26 cellular contexts compared by ENCODE assay signal in the genomic region with DNA sequence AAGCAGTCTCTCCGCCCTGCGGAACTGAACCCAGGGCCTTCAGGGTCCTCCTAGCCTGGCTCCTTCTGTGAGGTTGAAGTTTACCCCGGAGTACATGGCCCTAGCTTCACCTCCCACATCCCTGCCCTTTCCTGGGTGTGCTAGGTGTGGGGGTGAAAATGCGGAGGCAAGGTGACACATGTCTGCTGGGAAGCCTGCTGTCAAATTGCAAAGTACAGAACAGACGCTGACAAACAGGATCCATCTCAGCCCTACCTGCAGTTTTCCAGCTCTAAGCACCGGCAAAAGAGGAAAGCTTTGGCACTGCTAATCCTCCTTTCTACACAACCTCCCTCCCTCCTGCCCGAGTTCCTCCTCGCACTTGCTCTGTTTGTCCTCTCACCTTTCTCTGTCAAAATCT. TPM values are rescaled to one million over a fixed set of nuclear protein-coding genes. Genes with fewer than 3 reads are reported as not detected.
DNase-seq lines count a peak whose midpoint lies in the region; ATAC-seq, FAIRE-seq and TF ChIP-seq lines count a peak whose summit lies in the region.
"Had no signal": no experiment of that assay in that cellular context is flagged by ENCODE, and none has a peak within 500 bp of the region (broad histone marks: within the 10 kb centered on the region; RNA-seq: fewer than 3 reads in every experiment).

No MANE protein-coding gene starts in this region.

- no peaks in the 10 kb centered on the region for H3F3A ChIP-seq in neural cell (ENCODE audit: insufficient read depth, low read length, poor library complexity, severe bottlenecking)

- H3K4me1 ChIP-seq in A549 (no peaks in the 10 kb centered on the region), testis (no peaks in the 10 kb centered on the region)
- H3K4me1 ChIP-seq: left ventricle myocardium inferior, right atrium auricular region, vagina had no signal

- FAIRE-seq in A549 (lab: Jason Lieb, UNC) = no peak

- no peaks in the 10 kb centered on the region for H4K20me1 ChIP-seq in neural cell (ENCODE audit: insufficient read depth)

- intact Hi-C loops in testis (cut with DNase I; ENCODE audit: low total_unique reads) = no loop called here

- TF ChIP-seq RAD21 in A549 (conservative IDR thresholded peaks at IDR 0.05 in 1 of 2, IDR thresholded peaks at IDR 0.05 in 1 of 2) (no peak), neural cell (conservative IDR thresholded peaks at IDR 0.05) (no peak)

- H3K4me2 ChIP-seq in A549 (no peak overlapping the region), neural cell (ENCODE audit: low read length) (no peak overlapping the region)

- no peak for DNase-seq in A549 (ENCODE audit: low read depth in 1 of 2, low spot score in 1 of 2)
- DNase-seq in NCI-H82 treated with DMSO at 0.1 percent for 48 hours (lab: John Stamatoyannopoulos, UW; ENCODE audit: unreplicated experiment) = peak; percentile 5
- no peak for DNase-seq in epithelial cell of proximal tubule (ENCODE audit: low read depth)
- no peak for DNase-seq in stimulated activated CD4-positive, alpha-beta T cell treated with anti-CD3 and anti-CD28 coated beads, Interleukin-15, amount 100 ng/mL, for 24 hours
- DNase-seq in NCI-H446 (lab: John Stamatoyannopoulos, UW) = no peak
- no peak for DNase-seq in testis
- DNase-seq in AG20443 (ENCODE audit: low spot score) = no peak
- DNase-seq: ACHN; activated CD4-positive, alpha-beta memory T cell treated with anti-CD3 and anti-CD28 coated beads for 36 hours; activated gamma-delta T cell treated with Interleukin-2 at 50 U/mL for 16 hours; C1 segment of cervical spinal cord; central memory CD4-positive, alpha-beta T cell; effector CD4-positive, alpha-beta T cell; HFFc6; left ventricle myocardium inferior; NCI-H1417 treated with DMSO at 0.1 percent for 48 hours; NCI-H2107; NCI-H69; PC-3; SHP77 treated with DMSO at 0.1 percent for 48 hours; T-helper 1 cell had no signal

- TF ChIP-seq CTCF in A549 (IDR thresholded peaks at IDR 0.05) = no peak
- no peak for TF ChIP-seq CTCF in epithelial cell of proximal tubule (conservative IDR thresholded peaks at IDR 0.05; ENCODE audit: low read depth, low read length)
- no peak for TF ChIP-seq CTCF in neural cell (IDR thresholded peaks at IDR 0.05; ENCODE audit: poor library complexity, severe bottlenecking)
- no peak for TF ChIP-seq CTCF in testis (IDR thresholded peaks at IDR 0.05)

- H2AFZ ChIP-seq in neural cell (ENCODE audit: low read depth, low read length) = peak overlapping the region; percentile 24

- TF ChIP-seq EP300 in A549 (IDR thresholded peaks at IDR 0.05) = no peak
- TF ChIP-seq EP300 in neural cell (conservative IDR thresholded peaks at IDR 0.05; ENCODE audit: poor library complexity, severe bottlenecking) = no peak

- POLR2A ChIA-PET in A549 (lab: Yijun Ruan, JAX) = no interaction called here

- H3K27me3 ChIP-seq in neural cell (ENCODE audit: insufficient read depth, low read depth, low read length) (no peaks in the 10 kb centered on the region), testis (no peaks in the 10 kb centered on the region)
- H3K27me3 ChIP-seq: right atrium auricular region, vagina had no signal

- TF ChIP-seq POLR2A in A549 (IDR thresholded peaks at IDR 0.05; ENCODE audit: low read length) (no peak), testis (IDR thresholded peaks at IDR 0.05) (no peak)

- H3K9me2 ChIP-seq in neural cell (ENCODE audit: insufficient read depth, low read length) = no peaks in the 10 kb centered on the region

- H3K9ac ChIP-seq in neural cell (ENCODE audit: low read length) = no peak overlapping the region

- no peak overlapping the region for H3K27ac ChIP-seq in A549
- no peak overlapping the region for H3K27ac ChIP-seq in neural cell (ENCODE audit: low read length)
- H3K27ac ChIP-seq in testis = no peak overlapping the region
- H3K27ac ChIP-seq: left ventricle myocardium inferior, right atrium auricular region, vagina had no signal

- CTCF ChIA-PET in A549 (lab: Yijun Ruan, JAX) = interaction anchor here (0.8 to 2.3 kb wide), 4 partner anchors 9 to 88 kb away, joined by 3 to 6 read pairs (median 4); no protein-coding TSS in a partner anchor

- 58% methylated on average over 8 of the region's 8 CpGs for WGBS in A549 (ENCODE audit: missing lambda C conversion rate)
- 34 to 36% methylated on average over 8 of the region's 8 CpGs for WGBS in testis, 2 donors

- H3K4me3 ChIP-seq in A549 = no peak overlapping the region
- peak overlapping the region; percentile 18 for H3K4me3 ChIP-seq in epithelial cell of proximal tubule (ENCODE audit: low read depth, low read length)
- H3K4me3 ChIP-seq in neural cell (ENCODE audit: low read length) = no peak overlapping the region
- no peak overlapping the region for H3K4me3 ChIP-seq in testis
- H3K4me3 ChIP-seq: left ventricle myocardium inferior, right atrium auricular region, vagina had no signal

- no peaks in the 10 kb centered on the region for H3K79me2 ChIP-seq in neural cell (replicated peaks; ENCODE audit: insufficient read depth, low read length)

- H3K9me3 ChIP-seq in A549 (no peaks in the 10 kb centered on the region), neural cell (ENCODE audit: low read length) (no peaks in the 10 kb centered on the region), testis (no peaks in the 10 kb centered on the region)
- H3K9me3 ChIP-seq: left ventricle myocardium inferior, right atrium auricular region, vagina had no signal

- peak; percentile 21 to 39; a peak in 3 of 6 replicates for ATAC-seq in A549
- ATAC-seq: PC-3 had no signal

- H3K36me3 ChIP-seq in neural cell (ENCODE audit: insufficient read depth, low read length) = no peaks in the 10 kb centered on the region
- H3K36me3 ChIP-seq in testis (ENCODE audit: low read depth, missing control alignments) = no peaks in the 10 kb centered on the region

TF ChIP-seq in A549, 52 proteins besides CTCF, POLR2A, EP300 and RAD21 (continues in another document):
- TF ChIP-seq, protein P1, sequence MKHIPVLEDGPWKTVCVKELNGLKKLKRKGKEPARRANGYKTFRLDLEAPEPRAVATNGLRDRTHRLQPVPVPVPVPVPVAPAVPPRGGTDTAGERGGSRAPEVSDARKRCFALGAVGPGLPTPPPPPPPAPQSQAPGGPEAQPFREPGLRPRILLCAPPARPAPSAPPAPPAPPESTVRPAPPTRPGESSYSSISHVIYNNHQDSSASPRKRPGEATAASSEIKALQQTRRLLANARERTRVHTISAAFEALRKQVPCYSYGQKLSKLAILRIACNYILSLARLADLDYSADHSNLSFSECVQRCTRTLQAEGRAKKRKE (CRISPR knock-in tag; IDR thresholded peaks at IDR 0.05; ENCODE audit: low read depth) = no peak
- TF ChIP-seq NR3C1 (IDR thresholded peaks at IDR 0.05) (no peak), ESRRA (IDR thresholded peaks at IDR 0.05; ENCODE audit: borderline replicate concordance, low read length) (no peak), NPAS2 (CRISPR knock-in tag; IDR thresholded peaks at IDR 0.05; ENCODE audit: borderline replicate concordance) (no peak), ZNF302 (CRISPR knock-in tag; IDR thresholded peaks at IDR 0.05) (no peak), GATA3 (IDR thresholded peaks at IDR 0.05; ENCODE audit: borderline replicate concordance) (no peak)

TF ChIP-seq in neural cell, 6 proteins besides CTCF, POLR2A, EP300 and RAD21 (continues in another document):
- TF ChIP-seq EZH2 (IDR thresholded peaks at IDR 0.05; ENCODE audit: borderline replicate concordance, insufficient read depth, low read length, poor library complexity, severe bottlenecking) = no peak
- no peak for TF ChIP-seq SMC3 (conservative IDR thresholded peaks at IDR 0.05; ENCODE audit: poor library complexity)
- TF ChIP-seq MXI1 (conservative IDR thresholded peaks at IDR 0.05; ENCODE audit: poor library complexity, severe bottlenecking) = no peak

RNA-seq across cellular contexts. Expression of gene GPR15LG, which starts 14.5 kb away (rescaled TPM):
- polyA plus RNA-seq in A549 (2011; rRNA removed) (not detected in 2 replicates), A549 (2017; fragmentation: RNase III; extraction: RNeasy Plus Mini Kit Qiagen cat#74134 plus additional on column Dnase treatment) (not detected in 3 replicates), neural cell (not detected in 2 replicates), testis (ENCODE audit: insufficient read depth, low read depth, low replicate concordance) (not detected)
- not detected in 2 replicates for polyA plus RNA-seq in A549 (2012; cell fraction: cytosol; rRNA removed)
- not detected in 2 replicates for polyA plus RNA-seq in A549 (2012; cell fraction: nucleus; rRNA removed)
- polyA minus RNA-seq in A549 (2011; rRNA and poly(A)+ RNA removed) = not detected in 2 replicates
- total RNA-seq in epithelial cell of proximal tubule (1.0 TPM in 1 of 2 replicates, not detected in the other), testis (not detected)
- polyA minus RNA-seq in neural cell = not detected in 2 replicates
- total RNA-seq: activated CD4-positive, alpha-beta memory T cell treated with anti-CD3 and anti-CD28 coated beads for 36 hours; HFFc6; left ventricle myocardium inferior; mononuclear cell; PC-3; right atrium auricular region; subcutaneous adipose tissue had no signal

RNA-seq across cellular contexts. Expression of gene GHITM, which starts 19.8 kb away (rescaled TPM):
- 309 and 360 TPM in 2 replicates for polyA plus RNA-seq in A549 (2011; rRNA removed)
- 134 and 160 TPM in 2 replicates for polyA plus RNA-seq in A549 (2012; cell fraction: cytosol; rRNA removed)
- 60.2 and 88.5 TPM in 2 replicates for polyA plus RNA-seq in A549 (2012; cell fraction: nucleus; rRNA removed)
- 212 to 225 TPM (median 220 TPM) in 3 replicates for polyA plus RNA-seq in A549 (2017; fragmentation: RNase III; extraction: RNeasy Plus Mini Kit Qiagen cat#74134 plus additional on column Dnase treatment)
- polyA minus RNA-seq in A549 (2011; rRNA and poly(A)+ RNA removed) = 136 and 181 TPM in 2 replicates
- total RNA-seq in epithelial cell of proximal tubule = 174 and 187 TPM in 2 replicates
- 280 and 306 TPM in 2 replicates for polyA plus RNA-seq in neural cell
- 179 and 183 TPM in 2 replicates for polyA minus RNA-seq in neural cell
- 100 to 1,000 TPM; 140 to 220 TPM for total RNA-seq in testis
- 284 TPM for polyA plus RNA-seq in testis (ENCODE audit: insufficient read depth, low read depth, low replicate concordance)

RNA-seq across cellular contexts. Expression of gene CDHR1, which starts 35.3 kb away (rescaled TPM):
- polyA plus RNA-seq in A549 (2011; rRNA removed) (0.04 and 0.05 TPM in 2 replicates), A549 (2017; fragmentation: RNase III; extraction: RNeasy Plus Mini Kit Qiagen cat#74134 plus additional on column Dnase treatment) (0.03 to 0.10 TPM (median 0.09 TPM) in 3 replicates), neural cell (1.9 and 3.3 TPM in 2 replicates), testis (ENCODE audit: insufficient read depth, low read depth, low replicate concordance) (0.67 TPM)
- polyA plus RNA-seq in A549 (2012; cell fraction: cytosol; rRNA removed) = 0.05 and 0.12 TPM in 2 replicates
- polyA plus RNA-seq in A549 (2012; cell fraction: nucleus; rRNA removed) = 0.22 and 0.28 TPM in 2 replicates
- polyA minus RNA-seq in A549 (2011; rRNA and poly(A)+ RNA removed) = 0.29 TPM in 1 of 2 replicates, not detected in the other
- total RNA-seq in epithelial cell of proximal tubule (1.1 and 2.5 TPM in 2 replicates), testis (under 1 TPM; 0.19 to 0.39 TPM)
- polyA minus RNA-seq in neural cell = 0.73 and 1.4 TPM in 2 replicates
- total RNA-seq: HFFc6, PC-3 had no signal
